ENCODE assay signal across 8 cellular contexts in genomic region chr1:100131623-100132022, GRCh38. TPM values are rescaled to one million over a fixed set of nuclear protein-coding genes. Genes with fewer than 3 reads are reported as not detected.
DNase-seq lines count a peak whose midpoint lies in the region; ATAC-seq and TF ChIP-seq lines count a peak whose summit lies in the region.

No MANE protein-coding gene starts in this region.

- intact Hi-C loops in spleen (cut with DNase I; ENCODE audit: low total_unique reads), result loop anchor here (10.0 kb wide), 2 partner anchors 143 to 223 kb away; partner anchors contain the start of gene CDC14A

- H3K27me3 Mint-ChIP-seq in activated CD8-positive, alpha-beta memory T cell treated with anti-CD3 and anti-CD28 coated beads, Interleukin-2, amount 10 ng/mL, durations not matched to agents 7 days and 5 days, result no peaks in the 10 kb centered on the region

- H3K27ac ChIP-seq in SK-N-MC (no peak overlapping the region), spleen (no peak overlapping the region)

- H3K27ac Mint-ChIP-seq in activated CD8-positive, alpha-beta memory T cell treated with anti-CD3 and anti-CD28 coated beads, Interleukin-2, amount 10 ng/mL, durations not matched to agents 7 days and 5 days, result peak overlapping the region; percentile 95

- peak overlapping the region; percentile 99 for H3K4me3 Mint-ChIP-seq in activated CD8-positive, alpha-beta memory T cell treated with anti-CD3 and anti-CD28 coated beads, Interleukin-2, amount 10 ng/mL, durations not matched to agents 7 days and 5 days

- H3K36me3 ChIP-seq in SK-N-MC (ENCODE audit: insufficient read depth, low read length) (0 out of 2 replicates have a peak, but pooled peaks cover 4% of the 10 kb centered on the region), spleen (peaks cover 0 to 3% (median under 1%) of the 10 kb centered on the region in 6 donors)

- no peak for DNase-seq in activated CD8-positive, alpha-beta memory T cell treated with anti-CD3 and anti-CD28 coated beads, Interleukin-2, amount 10 ng/mL, durations not matched to agents 7 days and 5 days
- DNase-seq in activated CD8-positive, alpha-beta memory T cell treated with anti-CD3 and anti-CD28 coated beads for 24 hours, result no peak
- no peak for DNase-seq in SK-N-MC (ENCODE audit: low read depth, low spot score)
- DNase-seq in fibroblast of the aortic adventitia (ENCODE audit: low read depth), result no peak
- DNase-seq in spleen, result no peak
- no peak for DNase-seq in kidney glomerular epithelial cell (lab: John Stamatoyannopoulos, UW)
- no peak for DNase-seq in SHP77 treated with DMSO at 0.1 percent for 48 hours (lab: John Stamatoyannopoulos, UW)
- DNase-seq in SIG-M5 (lab: John Stamatoyannopoulos, UW), result no peak

- peaks cover 18 to 59% (median 41%) of the 10 kb centered on the region in 6 donors for H3K4me1 ChIP-seq in spleen

- no peaks in the 10 kb centered on the region for H3K27me3 ChIP-seq in spleen (replicated peaks in 1 of 7)

- CTCF ChIA-PET in activated CD8-positive, alpha-beta memory T cell treated with anti-CD3 and anti-CD28 coated beads, Interleukin-2, amount 10 ng/mL, durations not matched to agents 7 days and 5 days (lab: Charles Lee), result interaction anchor here (1.4 kb wide), 1 partner anchor 118 kb away, joined by 3 read pairs; the partner anchor contains the start of gene DBT

- WGBS in spleen, 5 donors, result 80 to 85% (median 82%) methylated on average over 8 of the region's 8 CpGs

- H3K4me1 Mint-ChIP-seq in activated CD8-positive, alpha-beta memory T cell treated with anti-CD3 and anti-CD28 coated beads, Interleukin-2, amount 10 ng/mL, durations not matched to agents 7 days and 5 days, result peaks cover 44% of the 10 kb centered on the region

- peak overlapping the region; percentile 95 for H3K9ac ChIP-seq in SK-N-MC (ENCODE audit: insufficient read length)

- H3K9me3 ChIP-seq in SK-N-MC (ENCODE audit: low read depth, low read length) (no peaks in the 10 kb centered on the region), spleen (no peaks in the 10 kb centered on the region)

- TF ChIP-seq POLR2A in spleen (IDR thresholded peaks at IDR 0.05), result no peak

- TF ChIP-seq CTCF in fibroblast of the aortic adventitia (IDR thresholded peaks at IDR 0.05; ENCODE audit: insufficient read depth, low read length) (no peak), spleen (IDR thresholded peaks at IDR 0.05 in 8 of 11, conservative IDR thresholded peaks at IDR 0.05 in 3 of 11) (no peak)

- ATAC-seq in activated CD8-positive, alpha-beta memory T cell treated with anti-CD3 and anti-CD28 coated beads, Interleukin-2, amount 10 ng/mL, durations not matched to agents 7 days and 5 days, result no peak

- no peaks in the 10 kb centered on the region for H3K9me3 Mint-ChIP-seq in activated CD8-positive, alpha-beta memory T cell treated with anti-CD3 and anti-CD28 coated beads, Interleukin-2, amount 10 ng/mL, durations not matched to agents 7 days and 5 days (ENCODE audit: low read depth)

- peaks cover 13% of the 10 kb centered on the region for H3K36me3 Mint-ChIP-seq in activated CD8-positive, alpha-beta memory T cell treated with anti-CD3 and anti-CD28 coated beads, Interleukin-2, amount 10 ng/mL, durations not matched to agents 7 days and 5 days

- peak overlapping the region; percentile 99 for H3K4me3 ChIP-seq in SK-N-MC
- peak overlapping the region; percentile 97 for H3K4me3 ChIP-seq in fibroblast of the aortic adventitia (ENCODE audit: low read depth, low read length)
- peak overlapping the region in 5 of 8 donors; percentile 77 to 94 (median 79) for H3K4me3 ChIP-seq in spleen

RNA-seq across cellular contexts. Expression of gene SASS6, which starts 1.1 kb away (rescaled TPM):
- 10 to 100 TPM; 17.1 to 17.3 TPM for total RNA-seq in activated CD8-positive, alpha-beta memory T cell treated with anti-CD3 and anti-CD28 coated beads, Interleukin-2, amount 10 ng/mL, durations not matched to agents 7 days and 5 days
- total RNA-seq in fibroblast of the aortic adventitia (ENCODE audit: low replicate concordance), result 0.74 and 9.5 TPM in 2 replicates
- total RNA-seq in spleen, result 1 to 10 TPM; 3.7 to 9.2 (median 4.6) TPM
- 1 to 10 TPM; 2.7 to 3.1 (median 2.8) TPM for polyA plus RNA-seq in spleen

RNA-seq across cellular contexts. Expression of gene TRMT13, which starts 1.3 kb away (rescaled TPM):
- total RNA-seq in activated CD8-positive, alpha-beta memory T cell treated with anti-CD3 and anti-CD28 coated beads, Interleukin-2, amount 10 ng/mL, durations not matched to agents 7 days and 5 days, result 10 to 100 TPM; 18.1 to 22.3 TPM
- total RNA-seq in fibroblast of the aortic adventitia (ENCODE audit: low replicate concordance) (7.0 and 15.0 TPM in 2 replicates), spleen (10 to 100 TPM; 20.9 to 37.6 (median 27.9) TPM)
- 10 to 100 TPM; 14.0 to 15.0 (median 14.3) TPM for polyA plus RNA-seq in spleen

RNA-seq across cellular contexts. Expression of gene LRRC39, which starts 46.4 kb away (rescaled TPM):
- total RNA-seq in activated CD8-positive, alpha-beta memory T cell treated with anti-CD3 and anti-CD28 coated beads, Interleukin-2, amount 10 ng/mL, durations not matched to agents 7 days and 5 days, result under 1 TPM; 0.68 to 0.82 TPM
- total RNA-seq in fibroblast of the aortic adventitia (ENCODE audit: low replicate concordance) (0.36 and 3.7 TPM in 2 replicates), spleen (1 to 10 TPM in 5 of 7 donors, under 1 TPM in 2; 0.51 to 2.2 (median 1.1) TPM)
- polyA plus RNA-seq in spleen, result 1 to 10 TPM in 2 of 3 donors, under 1 TPM in 1; 0.96 to 3.1 (median 1.5) TPM
